Comparison of ENCODE assay signal across 25 cellular contexts in genomic region chr13:46860734-46861133, GRCh38. TPM values are rescaled to one million over a fixed set of nuclear protein-coding genes. Genes with fewer than 3 reads are reported as not detected.
"Had no signal": no experiment of that assay in that cellular context is flagged by ENCODE, and none has a peak within 500 bp of the region (broad histone marks: within the 10 kb centered on the region; RNA-seq: fewer than 3 reads in every experiment).

No MANE protein-coding gene starts in this region.

- H3K27me3 ChIP-seq: esophagus squamous epithelium, neutrophil, pancreas, right lobe of liver, tibial nerve, upper lobe of left lung had no signal

- ATAC-seq: left ventricle myocardium superior; lower lobe of right lung; natural killer cell; pancreas; right lobe of liver; stimulated activated naive B cell treated with anti-CD40 and anti-IgM and Interleukin-4, amounts not matched to agents 10 μg/mL and 1 μg/mL and 100 μg/mL, for 72 hours had no signal

- DNase-seq: dermis blood vessel endothelial cell; effector memory CD4-positive, alpha-beta T cell; esophagus squamous epithelium; foreskin melanocyte; head of caudate nucleus; left ventricle myocardium superior; lower lobe of right lung; natural killer cell; pancreas; right lobe of liver; small intestine; stimulated activated CD4-positive, alpha-beta T cell treated with anti-CD3 and anti-CD28 coated beads, Interleukin-15, amount 100 ng/mL, for 24 hours; stimulated activated CD4-positive, alpha-beta T cell treated with anti-CD3 and anti-CD28 coated beads, Interleukin-2, amount 100 ng/mL, for 48 hours; stimulated activated naive B cell treated with anti-CD40 and anti-IgM and Interleukin-4, amounts not matched to agents 10 μg/mL and 1 μg/mL and 100 μg/mL, for 72 hours; upper lobe of left lung had no signal

- H3K36me3 ChIP-seq: esophagus squamous epithelium, lower lobe of right lung, neutrophil, pancreas, right lobe of liver, thoracic aorta, tibial nerve, upper lobe of left lung had no signal

- H3K4me1 ChIP-seq: esophagus squamous epithelium, pancreas, right lobe of liver, tibial nerve had no signal

- FAIRE-seq: endothelial cell of umbilical vein, keratinocyte, pancreas, small intestine, urothelium cell line had no signal

- H3K9me3 ChIP-seq: esophagus squamous epithelium, lower lobe of right lung, neutrophil, pancreas, right lobe of liver, thoracic aorta, tibial nerve, upper lobe of left lung had no signal

- H3K27ac ChIP-seq: coronary artery, esophagus squamous epithelium, lower lobe of right lung, neutrophil, pancreas, right lobe of liver, thoracic aorta, tibial nerve, upper lobe of left lung had no signal

- H3K4me3 ChIP-seq: coronary artery, esophagus squamous epithelium, lower lobe of right lung, pancreas, right lobe of liver, thoracic aorta, tibial nerve, upper lobe of left lung had no signal

RNA-seq across cellular contexts. Expression of gene HTR2A, which starts 36.1 kb away (rescaled TPM):
- total RNA-seq: dermis blood vessel endothelial cell, endothelial cell of umbilical vein, epithelial cell of proximal tubule, glomerular endothelial cell, natural killer cell, pulmonary artery endothelial cell had no signal
